In the genomic region with DNA sequence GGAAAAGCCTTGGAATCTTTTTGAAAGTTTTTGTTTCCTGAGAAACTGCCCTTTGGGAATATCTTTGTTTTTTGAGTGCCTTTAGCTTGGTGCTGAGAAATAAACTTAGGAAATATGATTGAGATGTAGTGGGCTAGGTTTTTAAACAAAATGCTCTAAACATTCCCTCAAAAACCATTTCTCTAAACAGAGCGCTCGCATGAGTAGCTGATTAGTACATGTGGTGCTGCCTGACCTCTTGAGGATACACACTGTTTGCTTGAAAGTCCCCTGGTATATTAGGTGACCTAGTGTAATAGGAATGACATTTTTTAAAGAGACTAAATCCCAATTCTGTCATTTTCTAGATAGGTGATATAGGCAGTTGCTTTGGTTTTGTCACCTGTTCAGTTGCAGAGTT, we compare ENCODE assay signal across 12 cellular contexts.
DNase-seq lines count a peak whose midpoint lies in the region; ATAC-seq, FAIRE-seq and TF ChIP-seq lines count a peak whose summit lies in the region.
"Had no signal": no experiment of that assay in that cellular context is flagged by ENCODE, and none has a peak within 500 bp of the region (broad histone marks: within the 10 kb centered on the region; RNA-seq: fewer than 3 reads in every experiment).

No MANE protein-coding gene starts in this region.

- H3K9ac ChIP-seq in mesendoderm (ENCODE audit: low read length) = no peak overlapping the region

- no peak overlapping the region for H2AK5ac ChIP-seq in mesendoderm (ENCODE audit: low read length)

- peak overlapping the region; percentile 42 for H3K4ac ChIP-seq in mesendoderm (ENCODE audit: low read depth, low read length)

- intact Hi-C loops in Right ventricle myocardium superior (cut with DNase I) (no loop called here), left cardiac atrium (cut with DNase I) (no loop called here), aorta (cut with DNase I) (no loop called here)

- H3K56ac ChIP-seq in mesendoderm (ENCODE audit: low read length) = peak overlapping the region; percentile 12

- H2BK15ac ChIP-seq in mesendoderm (replicated peaks; ENCODE audit: low read depth) = peak overlapping the region; percentile 46

- H3K36me3 ChIP-seq in bronchial epithelial cell (ENCODE audit: control insufficient read depth, insufficient read depth, low read length) (no peaks in the 10 kb centered on the region), mesendoderm (ENCODE audit: control insufficient read depth, insufficient read depth, low read length) (no peaks in the 10 kb centered on the region), aorta (ENCODE audit: control insufficient read depth in 1 of 2, insufficient read depth in 2 of 2, low read length in 1 of 2) (no peaks in the 10 kb centered on the region)

- no peak overlapping the region for H3K4me3 ChIP-seq in bronchial epithelial cell (ENCODE audit: low read depth, low read length)
- H3K4me3 ChIP-seq in mesendoderm (ENCODE audit: low read length) = no peak overlapping the region
- no peak overlapping the region for H3K4me3 ChIP-seq in aorta (ENCODE audit: low read length in 2 of 2)
- H3K4me3 ChIP-seq: A549, testis had no signal

- DNase-seq in Right ventricle myocardium superior = no peak
- no peak for DNase-seq in left cardiac atrium
- DNase-seq in bronchial epithelial cell (ENCODE audit: low read depth) = no peak
- peak; percentile 22 for DNase-seq in mesendoderm
- DNase-seq in aorta = no peak
- DNase-seq: anterior cingulate cortex; CD4-positive, CD25-positive, alpha-beta regulatory T cell had no signal

- H3K79me2 ChIP-seq in mesendoderm (ENCODE audit: control insufficient read depth, insufficient read depth, low read length) = no peaks in the 10 kb centered on the region

- no peak overlapping the region for H4K5ac ChIP-seq in mesendoderm (ENCODE audit: low read length)

- TF ChIP-seq CTCF in bronchial epithelial cell (IDR thresholded peaks at IDR 0.05; ENCODE audit: insufficient read depth, low read length, severe bottlenecking) = no peak

- no CpG with 5 or more reads among the region's 2 CpGs for WGBS in mesendoderm (ENCODE audit: extremely low coverage, insufficient coverage, low lambda C conversion rate)
- WGBS in aorta, 2 donors = 17% methylated on average over 2 of the region's 2 CpGs

- no peak overlapping the region for H3K18ac ChIP-seq in mesendoderm (ENCODE audit: low read length)

- H4K8ac ChIP-seq in mesendoderm (ENCODE audit: low read depth, low read length) = no peak overlapping the region

- no peak overlapping the region for H3K4me2 ChIP-seq in mesendoderm (ENCODE audit: low read length)
- H3K4me2 ChIP-seq: A549 had no signal

- H3K79me1 ChIP-seq in mesendoderm (ENCODE audit: low read length) = no peaks in the 10 kb centered on the region

- ATAC-seq in Right ventricle myocardium superior (ENCODE audit: poor library complexity) (peak; percentile 58), left cardiac atrium (no peak), aorta (ENCODE audit: low FRiP score) (peak; percentile 44), GM18907 (IDR thresholded peaks at IDR 0.05; ENCODE audit: unreplicated experiment) (no peak), SK-N-SH treated with all-trans-retinoic acid at 6 μM for 48 hours (no peak), HG02763 (IDR thresholded peaks at IDR 0.05; ENCODE audit: unreplicated experiment) (no peak)
- ATAC-seq: A549 had no signal

- no peak overlapping the region for H2BK5ac ChIP-seq in mesendoderm (ENCODE audit: low read length)

- H3K4me1 ChIP-seq in mesendoderm (ENCODE audit: control insufficient read depth, low read depth, low read length) = peaks cover 5% of the 10 kb centered on the region
- H3K4me1 ChIP-seq in aorta (ENCODE audit: control insufficient read depth in 1 of 2, insufficient read depth in 2 of 2, low read length in 2 of 2) = peaks cover 5 to 18% of the 10 kb centered on the region in 2 donors
- H3K4me1 ChIP-seq: A549 had no signal

- no peak overlapping the region for H2BK120ac ChIP-seq in mesendoderm (ENCODE audit: low read depth, low read length)

- no peak overlapping the region for H3K23ac ChIP-seq in mesendoderm (ENCODE audit: low read length)

- FAIRE-seq in bronchial epithelial cell (lab: Jason Lieb, UNC) = peak; percentile 55
- FAIRE-seq: A549 had no signal

- no peaks in the 10 kb centered on the region for H3K9me3 ChIP-seq in aorta (ENCODE audit: control insufficient read depth, low read length)
- H3K9me3 ChIP-seq: A549, testis had no signal

- H3K27ac ChIP-seq in mesendoderm (ENCODE audit: low read depth, low read length) = no peak overlapping the region
- no peak overlapping the region for H3K27ac ChIP-seq in aorta (ENCODE audit: low read depth in 1 of 2, low read length in 2 of 2)
- H3K27ac ChIP-seq: A549, testis had no signal

- H3K27me3 ChIP-seq in bronchial epithelial cell (ENCODE audit: control insufficient read depth, insufficient read depth, low read length) = no peaks in the 10 kb centered on the region
- H3K27me3 ChIP-seq in mesendoderm (ENCODE audit: insufficient read depth, low read length, poor library complexity) = no peaks in the 10 kb centered on the region
- no peaks in the 10 kb centered on the region for H3K27me3 ChIP-seq in aorta (ENCODE audit: control insufficient read depth in 1 of 2, insufficient read depth in 2 of 2, low read length in 1 of 2)
- H3K27me3 ChIP-seq: testis had no signal

TF ChIP-seq in SK-N-SH treated with all-trans-retinoic acid at 6 μM for 48 hours, 23 proteins besides CTCF, POLR2A, EP300 and RAD21:
- TF ChIP-seq, protein P1, sequence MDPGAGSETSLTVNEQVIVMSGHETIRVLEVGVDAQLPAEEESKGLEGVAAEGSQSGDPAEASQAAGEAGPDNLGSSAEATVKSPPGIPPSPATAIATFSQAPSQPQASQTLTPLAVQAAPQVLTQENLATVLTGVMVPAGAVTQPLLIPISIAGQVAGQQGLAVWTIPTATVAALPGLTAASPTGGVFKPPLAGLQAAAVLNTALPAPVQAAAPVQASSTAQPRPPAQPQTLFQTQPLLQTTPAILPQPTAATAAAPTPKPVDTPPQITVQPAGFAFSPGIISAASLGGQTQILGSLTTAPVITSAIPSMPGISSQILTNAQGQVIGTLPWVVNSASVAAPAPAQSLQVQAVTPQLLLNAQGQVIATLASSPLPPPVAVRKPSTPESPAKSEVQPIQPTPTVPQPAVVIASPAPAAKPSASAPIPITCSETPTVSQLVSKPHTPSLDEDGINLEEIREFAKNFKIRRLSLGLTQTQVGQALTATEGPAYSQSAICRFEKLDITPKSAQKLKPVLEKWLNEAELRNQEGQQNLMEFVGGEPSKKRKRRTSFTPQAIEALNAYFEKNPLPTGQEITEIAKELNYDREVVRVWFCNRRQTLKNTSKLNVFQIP (CRISPR knock-in tag; IDR thresholded peaks at IDR 0.05; ENCODE audit: borderline replicate concordance, low read depth) = no peak
- TF ChIP-seq, protein P2, sequence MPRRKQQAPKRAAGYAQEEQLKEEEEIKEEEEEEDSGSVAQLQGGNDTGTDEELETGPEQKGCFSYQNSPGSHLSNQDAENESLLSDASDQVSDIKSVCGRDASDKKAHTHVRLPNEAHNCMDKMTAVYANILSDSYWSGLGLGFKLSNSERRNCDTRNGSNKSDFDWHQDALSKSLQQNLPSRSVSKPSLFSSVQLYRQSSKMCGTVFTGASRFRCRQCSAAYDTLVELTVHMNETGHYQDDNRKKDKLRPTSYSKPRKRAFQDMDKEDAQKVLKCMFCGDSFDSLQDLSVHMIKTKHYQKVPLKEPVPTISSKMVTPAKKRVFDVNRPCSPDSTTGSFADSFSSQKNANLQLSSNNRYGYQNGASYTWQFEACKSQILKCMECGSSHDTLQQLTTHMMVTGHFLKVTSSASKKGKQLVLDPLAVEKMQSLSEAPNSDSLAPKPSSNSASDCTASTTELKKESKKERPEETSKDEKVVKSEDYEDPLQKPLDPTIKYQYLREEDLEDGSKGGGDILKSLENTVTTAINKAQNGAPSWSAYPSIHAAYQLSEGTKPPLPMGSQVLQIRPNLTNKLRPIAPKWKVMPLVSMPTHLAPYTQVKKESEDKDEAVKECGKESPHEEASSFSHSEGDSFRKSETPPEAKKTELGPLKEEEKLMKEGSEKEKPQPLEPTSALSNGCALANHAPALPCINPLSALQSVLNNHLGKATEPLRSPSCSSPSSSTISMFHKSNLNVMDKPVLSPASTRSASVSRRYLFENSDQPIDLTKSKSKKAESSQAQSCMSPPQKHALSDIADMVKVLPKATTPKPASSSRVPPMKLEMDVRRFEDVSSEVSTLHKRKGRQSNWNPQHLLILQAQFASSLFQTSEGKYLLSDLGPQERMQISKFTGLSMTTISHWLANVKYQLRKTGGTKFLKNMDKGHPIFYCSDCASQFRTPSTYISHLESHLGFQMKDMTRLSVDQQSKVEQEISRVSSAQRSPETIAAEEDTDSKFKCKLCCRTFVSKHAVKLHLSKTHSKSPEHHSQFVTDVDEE (CRISPR knock-in tag; IDR thresholded peaks at IDR 0.05) = no peak
- TF ChIP-seq CSDC2 (CRISPR knock-in tag; IDR thresholded peaks at IDR 0.05) (no peak), ZFP3 (CRISPR knock-in tag; IDR thresholded peaks at IDR 0.05) (no peak), ZNF565 (CRISPR knock-in tag; conservative IDR thresholded peaks at IDR 0.05; ENCODE audit: low read depth) (no peak), ISL1 (CRISPR knock-in tag; IDR thresholded peaks at IDR 0.05) (no peak), TCF4 (CRISPR knock-in tag; IDR thresholded peaks at IDR 0.05; ENCODE audit: borderline replicate concordance) (no peak)

Comparison
In these comparisons a context has a peak if more than half of its experiments do, and no peak if none do; other contexts are left out.
1. ATAC-seq: peak in Right ventricle myocardium superior (single experiment) and aorta (single experiment); none in left cardiac atrium (0 of 2), GM18907 (single experiment), SK-N-SH treated with all-trans-retinoic acid at 6 μM for 48 hours (single experiment) and HG02763 (single experiment).